ENCODE assay signal across 31 cellular contexts in the genomic region with DNA sequence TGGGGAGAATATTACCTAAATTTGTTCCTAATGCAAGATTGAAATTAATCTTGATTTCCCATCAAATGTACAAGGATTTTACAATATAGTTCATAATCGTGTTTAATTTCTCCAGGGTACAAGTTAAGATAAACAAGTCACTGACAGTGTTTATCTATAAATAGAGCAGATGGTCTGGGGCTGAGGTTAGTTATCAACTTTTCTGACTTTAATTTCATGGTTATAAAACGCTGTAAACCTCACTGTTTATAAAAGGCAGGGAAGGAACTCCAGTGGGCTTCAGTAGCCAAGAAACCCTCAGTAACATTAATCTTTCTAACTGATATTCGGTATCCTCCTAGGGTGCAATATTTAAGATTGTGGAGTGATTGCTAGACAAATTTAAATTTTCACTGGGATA.
"Had no signal": no experiment of that assay in that cellular context is flagged by ENCODE, and none has a peak within 500 bp of the region (broad histone marks: within the 10 kb centered on the region; RNA-seq: fewer than 3 reads in every experiment).

No MANE protein-coding gene starts in this region.

- H3K27ac ChIP-seq: adrenal gland, ascending aorta, breast epithelium, cardiac muscle cell, colonic mucosa, epithelial cell of prostate, esophagus squamous epithelium had no signal

- H3K27me3 Mint-ChIP-seq: activated CD4-positive, alpha-beta memory T cell treated with anti-CD3 and anti-CD28 coated beads for 36 hours; activated CD4-positive, alpha-beta T cell treated with anti-CD3 and anti-CD28 coated beads for 36 hours; activated CD4-positive, alpha-beta T cell treated with anti-CD3 and anti-CD28 coated beads, Interleukin-2, amount 10 ng/mL, durations not matched to agents 24 days and 14 days; activated CD8-positive, alpha-beta memory T cell treated with anti-CD3 and anti-CD28 coated beads, Interleukin-2, amount 10 ng/mL, durations not matched to agents 7 days and 5 days; activated naive CD4-positive, alpha-beta T cell treated with anti-CD3 and anti-CD28 coated beads, Interleukin-2, amount 50 U/mL, for 24 hours; activated naive CD8-positive, alpha-beta T cell treated with anti-CD3 and anti-CD28 coated beads for 36 hours; activated naive CD8-positive, alpha-beta T cell treated with anti-CD3 and anti-CD28 coated beads, Interleukin-2, amount 50 U/mL, for 24 hours; brain had no signal

- ATAC-seq: activated CD4-positive, alpha-beta T cell treated with anti-CD3 and anti-CD28 coated beads for 36 hours; activated CD8-positive, alpha-beta memory T cell treated with anti-CD3 and anti-CD28 coated beads, Interleukin-2, amount 10 ng/mL, durations not matched to agents 7 days and 5 days; activated CD8-positive, alpha-beta T cell treated with anti-CD3 and anti-CD28 coated beads, Interleukin-2, amount 10 ng/mL, durations not matched to agents 7 days and 5 days; activated naive CD8-positive, alpha-beta T cell treated with anti-CD3 and anti-CD28 coated beads, Interleukin-2, amount 50 U/mL, for 24 hours had no signal

- H3K27me3 ChIP-seq: adrenal gland, ascending aorta, breast epithelium, cardiac muscle cell, colonic mucosa, esophagus squamous epithelium had no signal

- DNase-seq: activated CD4-positive, alpha-beta memory T cell treated with anti-CD3 and anti-CD28 coated beads for 36 hours; activated CD4-positive, alpha-beta T cell treated with anti-CD3 and anti-CD28 coated beads for 36 hours; activated CD4-positive, alpha-beta T cell treated with anti-CD3 and anti-CD28 coated beads, Interleukin-2, amount 10 ng/mL, durations not matched to agents 24 days and 14 days; activated CD4-positive, CD25-positive, alpha-beta regulatory T cell; activated CD4-positive, CD25-positive, alpha-beta regulatory T cell treated with anti-CD3 and anti-CD28 coated beads, Interleukin-2, amount 50 U/mL, for 72 hours; activated CD8-positive, alpha-beta memory T cell treated with anti-CD3 and anti-CD28 coated beads, Interleukin-2, amount 10 ng/mL, durations not matched to agents 7 days and 5 days; activated CD8-positive, alpha-beta memory T cell treated with anti-CD3 and anti-CD28 coated beads, Interleukin-2, amount 50 U/mL, for 4 hours; activated CD8-positive, alpha-beta T cell treated with anti-CD3 and anti-CD28 coated beads, Interleukin-2, amount 10 ng/mL, durations not matched to agents 7 days and 5 days; activated effector memory CD4-positive, alpha-beta T cell treated with anti-CD3 and anti-CD28 coated beads, Interleukin-2, amount 50 U/mL, for 16 hours; activated naive CD4-positive, alpha-beta T cell treated with anti-CD3 and anti-CD28 coated beads for 36 hours; activated naive CD8-positive, alpha-beta T cell treated with anti-CD3 and anti-CD28 coated beads for 36 hours; activated naive CD8-positive, alpha-beta T cell treated with anti-CD3 and anti-CD28 coated beads, Interleukin-2, amount 50 U/mL, for 24 hours; activated T-cell treated with anti-CD3 and anti-CD28 coated beads, Interleukin-2, amount 50 U/mL, for 1 hour; activated T-cell treated with anti-CD3 and anti-CD28 coated beads, Interleukin-2, amount 50 U/mL, for 48 hours; adrenal gland; central memory CD4-positive, alpha-beta T cell; cerebellar nuclear complex; colonic mucosa; effector CD8-positive, alpha-beta T cell; esophagus squamous epithelium; foreskin fibroblast; head of caudate nucleus; T-helper 2 cell had no signal

- H3K36me3 Mint-ChIP-seq: activated CD4-positive, alpha-beta memory T cell treated with anti-CD3 and anti-CD28 coated beads for 36 hours; activated CD8-positive, alpha-beta memory T cell treated with anti-CD3 and anti-CD28 coated beads, Interleukin-2, amount 10 ng/mL, durations not matched to agents 7 days and 5 days; activated naive CD4-positive, alpha-beta T cell treated with anti-CD3 and anti-CD28 coated beads, Interleukin-2, amount 50 U/mL, for 24 hours; activated naive CD8-positive, alpha-beta T cell treated with anti-CD3 and anti-CD28 coated beads for 36 hours; brain had no signal

- H3K9me3 Mint-ChIP-seq: activated CD4-positive, alpha-beta T cell treated with anti-CD3 and anti-CD28 coated beads, Interleukin-2, amount 10 ng/mL, durations not matched to agents 24 days and 14 days; activated naive CD4-positive, alpha-beta T cell treated with anti-CD3 and anti-CD28 coated beads, Interleukin-2, amount 50 U/mL, for 24 hours; activated naive CD8-positive, alpha-beta T cell treated with anti-CD3 and anti-CD28 coated beads for 36 hours; activated T-helper 1 cell treated with anti-CD3 and anti-CD28 coated beads, Interleukin-12 subunit alpha, Interleukin-12 subunit beta, Interleukin-2, Interleukin-4 antibody, amounts not matched to agents 30 ng/mL and 10 ng/mL and 1 ng/mL, durations not matched to agents 14 hours and 24 hours and 36 hours; brain had no signal

- H3K4me3 Mint-ChIP-seq: activated CD4-positive, alpha-beta memory T cell treated with anti-CD3 and anti-CD28 coated beads for 36 hours; activated CD4-positive, alpha-beta T cell treated with anti-CD3 and anti-CD28 coated beads for 36 hours; activated CD4-positive, alpha-beta T cell treated with anti-CD3 and anti-CD28 coated beads, Interleukin-2, amount 10 ng/mL, durations not matched to agents 24 days and 14 days; activated CD8-positive, alpha-beta memory T cell treated with anti-CD3 and anti-CD28 coated beads, Interleukin-2, amount 10 ng/mL, durations not matched to agents 7 days and 5 days; activated CD8-positive, alpha-beta T cell treated with anti-CD3 and anti-CD28 coated beads, Interleukin-2, amount 10 ng/mL, durations not matched to agents 7 days and 5 days; activated naive CD4-positive, alpha-beta T cell treated with anti-CD3 and anti-CD28 coated beads for 36 hours; activated naive CD4-positive, alpha-beta T cell treated with anti-CD3 and anti-CD28 coated beads, Interleukin-2, amount 50 U/mL, for 24 hours; activated naive CD8-positive, alpha-beta T cell treated with anti-CD3 and anti-CD28 coated beads for 36 hours; activated naive CD8-positive, alpha-beta T cell treated with anti-CD3 and anti-CD28 coated beads, Interleukin-2, amount 50 U/mL, for 24 hours; activated T-helper 1 cell treated with anti-CD3 and anti-CD28 coated beads, Interleukin-12 subunit alpha, Interleukin-12 subunit beta, Interleukin-2, Interleukin-4 antibody, amounts not matched to agents 30 ng/mL and 10 ng/mL and 1 ng/mL, durations not matched to agents 14 hours and 24 hours and 36 hours; brain had no signal

- H3K4me1 Mint-ChIP-seq: activated CD4-positive, alpha-beta T cell treated with anti-CD3 and anti-CD28 coated beads for 36 hours; activated CD4-positive, alpha-beta T cell treated with anti-CD3 and anti-CD28 coated beads, Interleukin-2, amount 10 ng/mL, durations not matched to agents 24 days and 14 days; activated CD8-positive, alpha-beta memory T cell treated with anti-CD3 and anti-CD28 coated beads, Interleukin-2, amount 10 ng/mL, durations not matched to agents 7 days and 5 days; activated naive CD4-positive, alpha-beta T cell treated with anti-CD3 and anti-CD28 coated beads, Interleukin-2, amount 50 U/mL, for 24 hours; activated naive CD8-positive, alpha-beta T cell treated with anti-CD3 and anti-CD28 coated beads for 36 hours; activated naive CD8-positive, alpha-beta T cell treated with anti-CD3 and anti-CD28 coated beads, Interleukin-2, amount 50 U/mL, for 24 hours; brain had no signal

- H3K27ac Mint-ChIP-seq: activated CD4-positive, alpha-beta memory T cell treated with anti-CD3 and anti-CD28 coated beads for 36 hours; activated CD4-positive, alpha-beta T cell treated with anti-CD3 and anti-CD28 coated beads for 36 hours; activated CD4-positive, alpha-beta T cell treated with anti-CD3 and anti-CD28 coated beads, Interleukin-2, amount 10 ng/mL, durations not matched to agents 24 days and 14 days; activated CD8-positive, alpha-beta memory T cell treated with anti-CD3 and anti-CD28 coated beads, Interleukin-2, amount 10 ng/mL, durations not matched to agents 7 days and 5 days; activated CD8-positive, alpha-beta T cell treated with anti-CD3 and anti-CD28 coated beads, Interleukin-2, amount 10 ng/mL, durations not matched to agents 7 days and 5 days; activated naive CD4-positive, alpha-beta T cell treated with anti-CD3 and anti-CD28 coated beads for 36 hours; activated naive CD4-positive, alpha-beta T cell treated with anti-CD3 and anti-CD28 coated beads, Interleukin-2, amount 50 U/mL, for 24 hours; activated naive CD8-positive, alpha-beta T cell treated with anti-CD3 and anti-CD28 coated beads for 36 hours; activated naive CD8-positive, alpha-beta T cell treated with anti-CD3 and anti-CD28 coated beads, Interleukin-2, amount 50 U/mL, for 24 hours; activated T-helper 1 cell treated with anti-CD3 and anti-CD28 coated beads, Interleukin-12 subunit alpha, Interleukin-12 subunit beta, Interleukin-2, Interleukin-4 antibody, amounts not matched to agents 30 ng/mL and 10 ng/mL and 1 ng/mL, durations not matched to agents 14 hours and 24 hours and 36 hours; activated T-helper 2 cell treated with anti-CD3 and anti-CD28 coated beads, Interferon-gamma antibody, Interleukin-2, Interleukin-4, amounts not matched to agents 10 μg/mL and 5 μg/mL and 100 μg/mL, durations not matched to agents 14 hours and 24 hours and 36 hours; brain had no signal

- H3K36me3 ChIP-seq: adrenal gland, ascending aorta, breast epithelium, cardiac muscle cell, colonic mucosa, esophagus squamous epithelium had no signal

- H3K4me1 ChIP-seq: adrenal gland, ascending aorta, breast epithelium, colonic mucosa, esophagus squamous epithelium had no signal

- H3K9me3 ChIP-seq: adrenal gland, ascending aorta, breast epithelium, colonic mucosa, esophagus squamous epithelium had no signal

- H3K4me3 ChIP-seq: adrenal gland, ascending aorta, breast epithelium, cardiac muscle cell, colonic mucosa, esophagus squamous epithelium had no signal
